9 cellular contexts compared by ENCODE assay signal in genomic region chr5:135033866-135034185, GRCh38. TPM values are rescaled to one million over a fixed set of nuclear protein-coding genes. Genes with fewer than 3 reads are reported as not detected.
DNase-seq lines count a peak whose midpoint lies in the region; ATAC-seq and TF ChIP-seq lines count a peak whose summit lies in the region.
"Had no signal": no experiment of that assay in that cellular context is flagged by ENCODE, and none has a peak within 500 bp of the region (broad histone marks: within the 10 kb centered on the region; RNA-seq: fewer than 3 reads in every experiment).

No MANE protein-coding gene starts in this region.

- CTCF ChIA-PET in AG04450 (lab: Charles Lee), result no interaction called here
- CTCF ChIA-PET in mammary epithelial cell (lab: Charles Lee; ENCODE audit: low non-redundant PET), result no interaction called here

- H4K5ac ChIP-seq in mesendoderm (ENCODE audit: low read length), result no peak overlapping the region

- H3K79me1 ChIP-seq in mesendoderm (ENCODE audit: low read length), result no peaks in the 10 kb centered on the region

- in situ Hi-C loops in mammary epithelial cell (cut with MboI; ENCODE audit: low sequenced_read_pairs in 2 of 2), result loop anchor here in 1 of 2 donors (25.0 kb wide), 1 partner anchor 153 kb away; no protein-coding TSS in a partner anchor

- H4K20me1 ChIP-seq in mammary epithelial cell (ENCODE audit: insufficient read depth, low read length), result no peaks in the 10 kb centered on the region

- TF ChIP-seq CTCF in AG04450 (IDR thresholded peaks at IDR 0.05; ENCODE audit: low read depth, low read length) (no peak), mammary epithelial cell (conservative IDR thresholded peaks at IDR 0.05 in 1 of 2, IDR thresholded peaks at IDR 0.05 in 1 of 2; ENCODE audit: extremely low read depth in 1 of 2, insufficient read depth in 1 of 2, low read depth in 1 of 2, low read length in 2 of 2) (no peak)

- H3K9me3 ChIP-seq in AG04450 (ENCODE audit: control insufficient read depth, insufficient read depth, low read length) (peaks cover 25% of the 10 kb centered on the region), mammary epithelial cell (replicated peaks; ENCODE audit: insufficient read depth, low read length) (peaks cover 6% of the 10 kb centered on the region)

- intact Hi-C loops in mammary epithelial cell (cut with micrococcal nuclease), result loop anchor here (1.0 kb wide), 1 partner anchor 157 kb away; no protein-coding TSS in a partner anchor

- H2BK15ac ChIP-seq in mesendoderm (replicated peaks; ENCODE audit: low read depth), result no peak overlapping the region

- H4K8ac ChIP-seq in mesendoderm (ENCODE audit: low read depth, low read length), result no peak overlapping the region

- peak overlapping the region; percentile 76 for H2AFZ ChIP-seq in mammary epithelial cell (ENCODE audit: low read depth, low read length)

- H2BK5ac ChIP-seq in mesendoderm (ENCODE audit: low read length), result no peak overlapping the region

- dilution Hi-C loops in mammary epithelial cell (cut with HindIII; ENCODE audit: low sequenced_read_pairs), result no loop called here

- BruUV-seq in mammary epithelial cell (replicated peaks; lab: Mats Ljungman, UMichigan), result no TSS peak

- H2AK5ac ChIP-seq in mesendoderm (ENCODE audit: low read length), result no peak overlapping the region

- H3K27me3 ChIP-seq in AG04450 (ENCODE audit: control insufficient read depth, insufficient read depth, low read length), result peaks cover 29% of the 10 kb centered on the region
- peaks cover 23% of the 10 kb centered on the region for H3K27me3 ChIP-seq in mammary epithelial cell (ENCODE audit: insufficient read depth, low read length)
- H3K27me3 ChIP-seq in mesendoderm (ENCODE audit: insufficient read depth, low read length, poor library complexity), result peaks cover 53% of the 10 kb centered on the region

- no peak overlapping the region for H3K23ac ChIP-seq in mesendoderm (ENCODE audit: low read length)

- H3K9ac ChIP-seq in mammary epithelial cell (ENCODE audit: insufficient read depth, low read length) (no peak overlapping the region), mesendoderm (ENCODE audit: low read length) (peak overlapping the region; percentile 61)

- ATAC-seq in HG03432 (IDR thresholded peaks at IDR 0.05; ENCODE audit: unreplicated experiment), result peak; percentile 25
- ATAC-seq in GM19463 (IDR thresholded peaks at IDR 0.05; ENCODE audit: unreplicated experiment), result no peak
- ATAC-seq in HG03442 (IDR thresholded peaks at IDR 0.05; ENCODE audit: unreplicated experiment), result no peak
- ATAC-seq in GM18858 (IDR thresholded peaks at IDR 0.05; ENCODE audit: unreplicated experiment), result no peak

- H3K4me2 ChIP-seq in mammary epithelial cell (ENCODE audit: insufficient read depth, low read depth, low read length) (peak overlapping the region; percentile 72), mesendoderm (ENCODE audit: low read length) (peak overlapping the region; percentile 95)

- no peak overlapping the region for H2BK120ac ChIP-seq in mesendoderm (ENCODE audit: low read depth, low read length)

- H3K4me1 ChIP-seq in mammary epithelial cell (ENCODE audit: insufficient read depth, low read length), result peaks cover 8% of the 10 kb centered on the region
- no peaks in the 10 kb centered on the region for H3K4me1 ChIP-seq in mesendoderm (ENCODE audit: control insufficient read depth, low read depth, low read length)

- H3K27ac ChIP-seq in AG04450 (ENCODE audit: low read depth, low read length) (peak overlapping the region; percentile 61), mammary epithelial cell (ENCODE audit: insufficient read depth, low read depth, low read length) (peak overlapping the region; percentile 8), mesendoderm (ENCODE audit: low read depth, low read length) (peak overlapping the region; percentile 10)

- H3K79me2 ChIP-seq in mammary epithelial cell (ENCODE audit: insufficient read depth, low read length), result peaks cover 13% of the 10 kb centered on the region
- no peaks in the 10 kb centered on the region for H3K79me2 ChIP-seq in mesendoderm (ENCODE audit: control insufficient read depth, insufficient read depth, low read length)

- peak overlapping the region; percentile 89 for H3K4me3 ChIP-seq in AG04450 (ENCODE audit: low read depth, low read length)
- peak overlapping the region; percentile 58 to 67 (median 65) for H3K4me3 ChIP-seq in mammary epithelial cell (replicated peaks in 1 of 3; ENCODE audit: insufficient read depth in 1 of 3, low read depth in 2 of 3, low read length in 3 of 3)
- no peak overlapping the region for H3K4me3 ChIP-seq in mesendoderm (ENCODE audit: low read length)

- POLR2A ChIA-PET in AG04450 (lab: Yijun Ruan, JAX), result interaction anchor here (0.9 to 2.9 kb wide), 5 partner anchors 9 to 231 kb away, joined by 3 to 27 read pairs (median 4); partner anchors contain the start of gene PCBD2

- no peak overlapping the region for H3K4ac ChIP-seq in mesendoderm (ENCODE audit: low read depth, low read length)

- no peak for DNase-seq in AG04450 (ENCODE audit: low read depth, low spot score)
- DNase-seq in mammary epithelial cell, result no peak
- DNase-seq in mesendoderm, result no peak
- no peak for DNase-seq in KG1 (lab: John Stamatoyannopoulos, UW)

- no peaks in the 10 kb centered on the region for H3K36me3 ChIP-seq in mammary epithelial cell (ENCODE audit: insufficient read depth, low read length)
- no peaks in the 10 kb centered on the region for H3K36me3 ChIP-seq in mesendoderm (ENCODE audit: control insufficient read depth, insufficient read depth, low read length)

- 0% methylated on average over 3 of the region's 47 CpGs for WGBS in mammary epithelial cell (ENCODE audit: low coverage, missing lambda C conversion rate)
- no CpG with 5 or more reads among the region's 47 CpGs for WGBS in mesendoderm (ENCODE audit: extremely low coverage, insufficient coverage, low lambda C conversion rate)

- peak overlapping the region; percentile 86 for H3K56ac ChIP-seq in mesendoderm (ENCODE audit: low read length)

- peak overlapping the region; percentile 82 for H3K18ac ChIP-seq in mesendoderm (ENCODE audit: low read length)

RNA-seq across cellular contexts. Expression of gene PITX1, which starts 0.2 kb away (rescaled TPM):
- polyA plus RNA-seq in AG04450 (2011; rRNA removed) (72.1 and 102 TPM in 2 replicates), mammary epithelial cell (9.2 TPM)
- 21.7 and 24.2 TPM in 2 replicates for polyA minus RNA-seq in AG04450 (2011; rRNA and poly(A)+ RNA removed)
- 10 to 100 TPM in 1 of 2 donors, 1 to 10 TPM in 1; 2.7 to 21.3 TPM for total RNA-seq in mammary epithelial cell
- polyA minus RNA-seq in mammary epithelial cell, result 0.57 TPM
- 0.15 TPM for polyA plus RNA-seq in mesendoderm (2013, experiment 1 of 2)
- 0.08 TPM for polyA plus RNA-seq in mesendoderm (2013, experiment 2 of 2)
- total RNA-seq: activated CD4-positive, alpha-beta T cell treated with anti-CD3 and anti-CD28 coated beads, Interleukin-2, amount 10 ng/mL, durations not matched to agents 7 days and 5 days had no signal

Comparison
In these comparisons a context has a peak if more than half of its experiments do, and no peak if none do; other contexts are left out.
1. H3K27ac ChIP-seq: peak in every context shown above with its lines; median percentile 61 in AG04450; 10 in mesendoderm; 8 in mammary epithelial cell.